ENCODE assay signal across 8 cellular contexts in the genomic region with DNA sequence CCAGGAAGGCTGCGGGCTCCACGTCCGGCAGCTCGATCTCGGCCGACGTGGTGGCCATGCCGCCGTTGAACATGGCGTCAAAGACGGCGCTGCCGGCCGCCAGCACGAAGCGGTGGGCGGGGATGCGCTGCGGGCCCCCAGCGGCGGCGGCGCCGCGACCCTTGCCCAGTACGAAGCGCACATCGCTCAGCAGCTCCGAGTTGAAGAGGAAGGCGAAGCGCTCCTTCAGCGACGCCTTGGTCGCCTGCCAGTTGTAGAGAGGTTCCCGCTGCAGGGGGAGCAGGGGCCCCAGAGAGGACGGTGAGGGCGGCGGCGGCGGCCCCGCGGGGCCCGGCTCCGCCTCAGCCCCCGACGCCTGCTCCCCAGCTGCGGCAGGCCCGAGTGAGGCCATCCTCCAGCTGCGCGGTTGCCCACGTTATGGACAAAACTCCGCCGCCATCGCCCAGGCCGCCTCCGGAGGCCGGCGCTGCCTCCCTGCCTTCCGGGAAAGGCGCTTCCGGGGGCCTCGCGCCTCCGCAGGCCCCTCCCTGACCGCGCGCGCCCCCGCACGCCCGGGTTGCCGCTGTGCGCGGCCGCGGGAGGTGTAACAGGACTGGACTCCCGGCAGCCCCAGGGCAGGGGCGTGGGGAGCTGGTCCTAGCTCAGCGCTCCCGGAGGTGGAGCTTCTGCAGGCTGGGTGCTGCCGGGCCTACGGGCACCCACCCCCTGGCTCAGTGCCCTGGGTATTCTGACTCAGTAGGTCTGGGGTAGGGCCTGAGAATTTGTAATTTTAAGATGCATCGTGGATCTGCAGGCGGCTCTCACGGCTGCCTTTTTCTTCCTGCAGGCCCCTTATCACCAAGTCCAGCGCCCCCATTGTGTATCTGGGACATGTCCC. TPM values are rescaled to one million over a fixed set of nuclear protein-coding genes. Genes with fewer than 3 reads are reported as not detected.
DNase-seq lines count a peak whose midpoint lies in the region; ATAC-seq, FAIRE-seq and TF ChIP-seq lines count a peak whose summit lies in the region.

A gene (minus strand): TSS at position 492 of the 877 bp plus-strand sequence. CDS start 101 bp downstream, at position 391.

- TF ChIP-seq CTCF in AG04449 (IDR thresholded peaks at IDR 0.05; ENCODE audit: insufficient read depth, low read length, missing control alignments), result peak; percentile 7
- no peak for TF ChIP-seq CTCF in WTC11 (IDR thresholded peaks at IDR 0.05)
- TF ChIP-seq CTCF in bronchial epithelial cell (IDR thresholded peaks at IDR 0.05; ENCODE audit: insufficient read depth, low read length, severe bottlenecking), result no peak
- TF ChIP-seq CTCF in spleen (IDR thresholded peaks at IDR 0.05 in 8 of 11, conservative IDR thresholded peaks at IDR 0.05 in 3 of 11), result peak in 4 of 11 experiments; percentile 11 to 47 (median 34)

- peak within 1 kb of the TSS; percentile 90 to 98 (median 96) for H3K27ac ChIP-seq in spleen

- TF ChIP-seq POLR2A in spleen (IDR thresholded peaks at IDR 0.05), result peak; percentile 43 to 92 (median 55)

- intact Hi-C loops in spleen (cut with DNase I; ENCODE audit: low total_unique reads), result no loop called here

- peak within 1 kb of the TSS; percentile 87 for H3K27ac Mint-ChIP-seq in WTC11

- H3K4me1 Mint-ChIP-seq in WTC11, result peaks cover 10% of the 10 kb centered on the region

- POLR2A ChIA-PET in AG04449 (lab: Yijun Ruan, JAX), result interaction anchor here (0.8 to 1.4 kb wide), 6 partner anchors 26 to 144 kb away, joined by 3 to 6 read pairs (median 4); a partner anchor contains a TSS
- POLR2A ChIA-PET in WTC11 (lab: Charles Lee), result interaction anchor here (0.6 to 1.1 kb wide), 2 partner anchors 16 to 56 kb away, joined by 3 to 4 read pairs; a partner anchor contains a TSS

- ATAC-seq in GM18861 (IDR thresholded peaks at IDR 0.05; ENCODE audit: unreplicated experiment) (peak; percentile 80), HG03095 (IDR thresholded peaks at IDR 0.05; ENCODE audit: unreplicated experiment) (peak; percentile 85), WTC11 (peak; percentile 88)

- H3K4me3 ChIP-seq in AG04449 (ENCODE audit: low read depth, low read length) (peak within 1 kb of the TSS; percentile 64), bronchial epithelial cell (ENCODE audit: low read depth, low read length) (peak within 1 kb of the TSS; percentile 84), spleen (peak within 1 kb of the TSS; percentile 74 to 99 (median 98))

- CTCF ChIA-PET in AG04449 (lab: Yijun Ruan, JAX), result interaction anchor here (0.9 to 1.2 kb wide), 3 partner anchors 10 to 58 kb away, joined by 3 read pairs; no protein-coding TSS in a partner anchor
- CTCF ChIA-PET in WTC11 (lab: Charles Lee), result interaction anchor here (0.5 to 1.9 kb wide), 10 partner anchors 10 to 507 kb away, joined by 3 to 6 read pairs (median 3); a partner anchor contains a TSS

- 0 to 3% (median 1%) methylated on average over 27 to 86 of the region's 86 CpGs for WGBS in spleen, 5 donors

- no peak for FAIRE-seq in bronchial epithelial cell (lab: Jason Lieb, UNC)

- no peaks in the 10 kb centered on the region for H3K27me3 ChIP-seq in bronchial epithelial cell (ENCODE audit: control insufficient read depth, insufficient read depth, low read length)
- no peaks in the 10 kb centered on the region for H3K27me3 ChIP-seq in spleen (replicated peaks in 1 of 7)

- DNase-seq in AG04449 (ENCODE audit: low read depth, low spot score), result peak; percentile 82
- peak; percentile 84 for DNase-seq in NCI-H2171 treated with DMSO at 0.1 percent for 48 hours (lab: John Stamatoyannopoulos, UW)
- peak; percentile 75 for DNase-seq in WTC11 (ENCODE audit: low spot score)
- peak; percentile 94 for DNase-seq in bronchial epithelial cell (ENCODE audit: low read depth)
- DNase-seq in inferior parietal cortex (ENCODE audit: extremely low spot score), result peak; percentile 87
- DNase-seq in spleen, result peak; percentile 97

- peak within 1 kb of the TSS; percentile 56 for H3K4me3 Mint-ChIP-seq in WTC11

- peaks cover 34 to 56% (median 50%) of the 10 kb centered on the region in 6 donors for H3K4me1 ChIP-seq in spleen

- 0 out of 2 replicates have a peak, but pooled peaks cover under 1% of the 10 kb centered on the region for H3K27me3 Mint-ChIP-seq in WTC11 (ENCODE audit: low read depth)

- peaks cover 0 to 12% (median 6%) of the 10 kb centered on the region in 8 donors for H3K9me3 ChIP-seq in spleen

- H3K9me3 Mint-ChIP-seq in WTC11, result peaks cover 18% of the 10 kb centered on the region

- H3K36me3 ChIP-seq in bronchial epithelial cell (ENCODE audit: control insufficient read depth, insufficient read depth, low read length) (no peaks in the 10 kb centered on the region), spleen (peaks cover 0 to 7% (median 0%) of the 10 kb centered on the region in 6 donors)

- peaks cover 10% of the 10 kb centered on the region for H3K36me3 Mint-ChIP-seq in WTC11

TF ChIP-seq in WTC11, 78 proteins besides CTCF, POLR2A, EP300 and RAD21 (continues in another document):
- TF ChIP-seq GABPB1 (CRISPR knock-in tag; IDR thresholded peaks at IDR 0.05) (peak; percentile 61; the same call in 1 of the 2 replicates), ZNF263 (CRISPR knock-in tag; IDR thresholded peaks at IDR 0.05; ENCODE audit: low read depth) (no peak), SP1 (CRISPR knock-in tag; conservative IDR thresholded peaks at IDR 0.05) (peak; percentile 92), JAZF1 (CRISPR knock-in tag; IDR thresholded peaks at IDR 0.05) (no peak), NFYB (CRISPR knock-in tag; conservative IDR thresholded peaks at IDR 0.05; ENCODE audit: low read depth) (no peak), KAT7 (CRISPR knock-in tag; IDR thresholded peaks at IDR 0.05; ENCODE audit: borderline replicate concordance) (peak; percentile 94; the same call in 1 of the 2 replicates), ZNF396 (CRISPR knock-in tag; IDR thresholded peaks at IDR 0.05; ENCODE audit: borderline replicate concordance) (no peak), NR3C1 (CRISPR knock-in tag; conservative IDR thresholded peaks at IDR 0.05; ENCODE audit: low read depth) (no peak), RELA (CRISPR knock-in tag; IDR thresholded peaks at IDR 0.05; ENCODE audit: borderline replicate concordance) (no peak; the same call in 1 of the 2 replicates), ZNF317 (CRISPR knock-in tag; IDR thresholded peaks at IDR 0.05; ENCODE audit: borderline replicate concordance, low read depth) (peak; percentile 39; the same call in 1 of the 2 replicates), ZNF138 (CRISPR knock-in tag; conservative IDR thresholded peaks at IDR 0.05) (no peak), ZNF219 (CRISPR knock-in tag; IDR thresholded peaks at IDR 0.05; ENCODE audit: borderline replicate concordance) (no peak; the same call in 1 of the 2 replicates), ELF4 (CRISPR knock-in tag; IDR thresholded peaks at IDR 0.05; ENCODE audit: low read depth) (peak; percentile 74; the same call in 1 of the 2 replicates)
- TF ChIP-seq, protein P1, sequence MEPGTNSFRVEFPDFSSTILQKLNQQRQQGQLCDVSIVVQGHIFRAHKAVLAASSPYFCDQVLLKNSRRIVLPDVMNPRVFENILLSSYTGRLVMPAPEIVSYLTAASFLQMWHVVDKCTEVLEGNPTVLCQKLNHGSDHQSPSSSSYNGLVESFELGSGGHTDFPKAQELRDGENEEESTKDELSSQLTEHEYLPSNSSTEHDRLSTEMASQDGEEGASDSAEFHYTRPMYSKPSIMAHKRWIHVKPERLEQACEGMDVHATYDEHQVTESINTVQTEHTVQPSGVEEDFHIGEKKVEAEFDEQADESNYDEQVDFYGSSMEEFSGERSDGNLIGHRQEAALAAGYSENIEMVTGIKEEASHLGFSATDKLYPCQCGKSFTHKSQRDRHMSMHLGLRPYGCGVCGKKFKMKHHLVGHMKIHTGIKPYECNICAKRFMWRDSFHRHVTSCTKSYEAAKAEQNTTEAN (CRISPR knock-in tag; IDR thresholded peaks at IDR 0.05), result peak; percentile 78; the same call in 1 of the 2 replicates
- TF ChIP-seq, protein P2, sequence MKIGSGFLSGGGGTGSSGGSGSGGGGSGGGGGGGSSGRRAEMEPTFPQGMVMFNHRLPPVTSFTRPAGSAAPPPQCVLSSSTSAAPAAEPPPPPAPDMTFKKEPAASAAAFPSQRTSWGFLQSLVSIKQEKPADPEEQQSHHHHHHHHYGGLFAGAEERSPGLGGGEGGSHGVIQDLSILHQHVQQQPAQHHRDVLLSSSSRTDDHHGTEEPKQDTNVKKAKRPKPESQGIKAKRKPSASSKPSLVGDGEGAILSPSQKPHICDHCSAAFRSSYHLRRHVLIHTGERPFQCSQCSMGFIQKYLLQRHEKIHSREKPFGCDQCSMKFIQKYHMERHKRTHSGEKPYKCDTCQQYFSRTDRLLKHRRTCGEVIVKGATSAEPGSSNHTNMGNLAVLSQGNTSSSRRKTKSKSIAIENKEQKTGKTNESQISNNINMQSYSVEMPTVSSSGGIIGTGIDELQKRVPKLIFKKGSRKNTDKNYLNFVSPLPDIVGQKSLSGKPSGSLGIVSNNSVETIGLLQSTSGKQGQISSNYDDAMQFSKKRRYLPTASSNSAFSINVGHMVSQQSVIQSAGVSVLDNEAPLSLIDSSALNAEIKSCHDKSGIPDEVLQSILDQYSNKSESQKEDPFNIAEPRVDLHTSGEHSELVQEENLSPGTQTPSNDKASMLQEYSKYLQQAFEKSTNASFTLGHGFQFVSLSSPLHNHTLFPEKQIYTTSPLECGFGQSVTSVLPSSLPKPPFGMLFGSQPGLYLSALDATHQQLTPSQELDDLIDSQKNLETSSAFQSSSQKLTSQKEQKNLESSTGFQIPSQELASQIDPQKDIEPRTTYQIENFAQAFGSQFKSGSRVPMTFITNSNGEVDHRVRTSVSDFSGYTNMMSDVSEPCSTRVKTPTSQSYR (CRISPR knock-in tag; IDR thresholded peaks at IDR 0.05), result no peak
- TF ChIP-seq, protein P3, sequence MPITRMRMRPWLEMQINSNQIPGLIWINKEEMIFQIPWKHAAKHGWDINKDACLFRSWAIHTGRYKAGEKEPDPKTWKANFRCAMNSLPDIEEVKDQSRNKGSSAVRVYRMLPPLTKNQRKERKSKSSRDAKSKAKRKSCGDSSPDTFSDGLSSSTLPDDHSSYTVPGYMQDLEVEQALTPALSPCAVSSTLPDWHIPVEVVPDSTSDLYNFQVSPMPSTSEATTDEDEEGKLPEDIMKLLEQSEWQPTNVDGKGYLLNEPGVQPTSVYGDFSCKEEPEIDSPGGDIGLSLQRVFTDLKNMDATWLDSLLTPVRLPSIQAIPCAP (CRISPR knock-in tag; IDR thresholded peaks at IDR 0.05), result peak; percentile 74; the same call in 1 of the 2 replicates

RNA-seq across cellular contexts. Expression of the gene that starts here (rescaled TPM):
- total RNA-seq in WTC11 (2021) (34.2 to 39.6 TPM (median 35.6 TPM) in 3 replicates), bronchial epithelial cell (48.0 and 78.2 TPM in 2 replicates), spleen (10 to 100 TPM; 39.2 to 70.8 (median 48.6) TPM)
- polyA plus RNA-seq in spleen, result 10 to 100 TPM; 14.9 to 22.0 (median 21.5) TPM

Comparison
In these comparisons a context has a peak if more than half of its experiments do, and no peak if none do; other contexts are left out.
1. Peak in every context shown above with its lines: DNase-seq, ATAC-seq, H3K4me3 ChIP-seq and H3K27ac ChIP-seq.